In the genomic region with DNA sequence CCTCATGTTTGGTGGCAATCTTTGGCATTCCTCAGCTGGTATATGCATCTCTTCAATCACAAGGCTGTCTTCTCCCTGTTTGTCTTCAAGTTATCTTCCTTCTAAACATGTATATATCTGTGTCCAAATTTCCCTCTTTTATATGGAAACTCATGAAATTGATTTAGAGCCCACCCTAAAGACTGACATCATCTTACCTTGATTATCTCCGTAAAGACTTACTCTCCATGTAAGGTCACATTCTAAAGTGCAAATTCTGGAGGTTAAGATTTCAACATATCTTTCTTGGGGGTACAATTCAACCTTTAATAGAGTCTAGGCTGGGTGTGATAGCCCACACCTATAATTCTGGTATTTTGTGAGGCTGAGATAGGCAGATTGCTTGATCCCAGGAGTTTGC, we compare ENCODE assay signal across 1 cellular context.
TF ChIP-seq lines count a peak whose summit lies in the region.

No MANE protein-coding gene starts in this region.

TF ChIP-seq in HepG2, 621 proteins besides CTCF, POLR2A, EP300 and RAD21 (continued from another document):
- TF ChIP-seq, protein P1, sequence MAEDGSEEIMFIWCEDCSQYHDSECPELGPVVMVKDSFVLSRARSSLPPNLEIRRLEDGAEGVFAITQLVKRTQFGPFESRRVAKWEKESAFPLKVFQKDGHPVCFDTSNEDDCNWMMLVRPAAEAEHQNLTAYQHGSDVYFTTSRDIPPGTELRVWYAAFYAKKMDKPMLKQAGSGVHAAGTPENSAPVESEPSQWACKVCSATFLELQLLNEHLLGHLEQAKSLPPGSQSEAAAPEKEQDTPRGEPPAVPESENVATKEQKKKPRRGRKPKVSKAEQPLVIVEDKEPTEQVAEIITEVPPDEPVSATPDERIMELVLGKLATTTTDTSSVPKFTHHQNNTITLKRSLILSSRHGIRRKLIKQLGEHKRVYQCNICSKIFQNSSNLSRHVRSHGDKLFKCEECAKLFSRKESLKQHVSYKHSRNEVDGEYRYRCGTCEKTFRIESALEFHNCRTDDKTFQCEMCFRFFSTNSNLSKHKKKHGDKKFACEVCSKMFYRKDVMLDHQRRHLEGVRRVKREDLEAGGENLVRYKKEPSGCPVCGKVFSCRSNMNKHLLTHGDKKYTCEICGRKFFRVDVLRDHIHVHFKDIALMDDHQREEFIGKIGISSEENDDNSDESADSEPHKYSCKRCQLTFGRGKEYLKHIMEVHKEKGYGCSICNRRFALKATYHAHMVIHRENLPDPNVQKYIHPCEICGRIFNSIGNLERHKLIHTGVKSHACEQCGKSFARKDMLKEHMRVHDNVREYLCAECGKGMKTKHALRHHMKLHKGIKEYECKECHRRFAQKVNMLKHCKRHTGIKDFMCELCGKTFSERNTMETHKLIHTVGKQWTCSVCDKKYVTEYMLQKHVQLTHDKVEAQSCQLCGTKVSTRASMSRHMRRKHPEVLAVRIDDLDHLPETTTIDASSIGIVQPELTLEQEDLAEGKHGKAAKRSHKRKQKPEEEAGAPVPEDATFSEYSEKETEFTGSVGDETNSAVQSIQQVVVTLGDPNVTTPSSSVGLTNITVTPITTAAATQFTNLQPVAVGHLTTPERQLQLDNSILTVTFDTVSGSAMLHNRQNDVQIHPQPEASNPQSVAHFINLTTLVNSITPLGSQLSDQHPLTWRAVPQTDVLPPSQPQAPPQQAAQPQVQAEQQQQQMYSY (CRISPR knock-in tag; IDR thresholded peaks at IDR 0.05): no peak
- peak; percentile 94 for TF ChIP-seq ATF7 (IDR thresholded peaks at IDR 0.05)
- TF ChIP-seq ATF7 (CRISPR knock-in tag; IDR thresholded peaks at IDR 0.05): no peak
- TF ChIP-seq SRSF4 (IDR thresholded peaks at IDR 0.05; ENCODE audit: low read depth, low read length, poor library complexity, severe bottlenecking): no peak
